In the genomic region with DNA sequence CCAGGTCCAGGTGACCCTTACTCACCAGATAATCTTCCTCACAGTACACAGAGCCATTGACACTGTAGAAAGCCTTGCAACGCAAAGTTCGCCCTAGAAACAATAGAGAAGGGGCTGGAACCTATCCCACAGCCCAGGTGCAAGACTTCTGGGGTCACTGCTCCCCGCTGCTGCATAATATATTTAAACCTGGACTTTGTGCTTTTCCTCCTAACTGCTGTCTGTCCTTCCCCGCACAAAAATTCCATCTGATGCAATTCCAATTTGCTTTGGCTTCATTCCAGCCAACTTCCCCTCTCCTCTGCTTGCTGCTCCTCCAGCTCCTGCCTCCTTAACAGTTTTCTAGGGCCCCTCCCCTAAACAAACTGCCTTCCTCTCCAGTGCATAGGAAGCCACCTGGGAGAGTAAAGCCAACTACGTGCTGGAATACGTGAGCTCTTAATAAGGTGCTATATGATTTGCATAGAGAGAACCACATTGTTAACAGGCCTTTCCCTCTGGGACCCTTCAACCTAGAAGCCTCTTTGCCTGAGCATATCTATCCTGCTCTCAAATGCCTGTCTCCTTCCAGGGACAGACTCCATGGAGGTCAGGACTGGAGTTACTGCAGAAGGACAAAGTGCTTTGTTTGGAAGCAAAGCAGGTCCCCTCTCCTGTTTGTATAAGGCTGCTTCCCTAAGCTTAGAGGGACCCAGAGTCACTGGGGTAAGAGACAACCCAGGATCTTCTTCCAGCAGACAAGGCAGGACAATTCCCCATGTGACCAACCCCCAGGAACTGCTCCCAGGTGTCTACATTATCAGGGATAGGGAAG, we compare ENCODE assay signal across 1 cellular context.
TF ChIP-seq lines count a peak whose summit lies in the region.

No MANE protein-coding gene starts in this region.

TF ChIP-seq in HepG2, 621 proteins besides CTCF, POLR2A, EP300 and RAD21 (continues in another document):
- TF ChIP-seq ZNF607 (CRISPR knock-in tag; IDR thresholded peaks at IDR 0.05; ENCODE audit: borderline replicate concordance): no peak
- TF ChIP-seq ZNF430 (CRISPR knock-in tag; IDR thresholded peaks at IDR 0.05): no peak
- no peak for TF ChIP-seq ZNF564 (CRISPR knock-in tag; IDR thresholded peaks at IDR 0.05)
- no peak for TF ChIP-seq ZNF20 (CRISPR knock-in tag; IDR thresholded peaks at IDR 0.05)
- no peak for TF ChIP-seq MATR3 (CRISPR knock-in tag; IDR thresholded peaks at IDR 0.05)
- TF ChIP-seq, protein P1, sequence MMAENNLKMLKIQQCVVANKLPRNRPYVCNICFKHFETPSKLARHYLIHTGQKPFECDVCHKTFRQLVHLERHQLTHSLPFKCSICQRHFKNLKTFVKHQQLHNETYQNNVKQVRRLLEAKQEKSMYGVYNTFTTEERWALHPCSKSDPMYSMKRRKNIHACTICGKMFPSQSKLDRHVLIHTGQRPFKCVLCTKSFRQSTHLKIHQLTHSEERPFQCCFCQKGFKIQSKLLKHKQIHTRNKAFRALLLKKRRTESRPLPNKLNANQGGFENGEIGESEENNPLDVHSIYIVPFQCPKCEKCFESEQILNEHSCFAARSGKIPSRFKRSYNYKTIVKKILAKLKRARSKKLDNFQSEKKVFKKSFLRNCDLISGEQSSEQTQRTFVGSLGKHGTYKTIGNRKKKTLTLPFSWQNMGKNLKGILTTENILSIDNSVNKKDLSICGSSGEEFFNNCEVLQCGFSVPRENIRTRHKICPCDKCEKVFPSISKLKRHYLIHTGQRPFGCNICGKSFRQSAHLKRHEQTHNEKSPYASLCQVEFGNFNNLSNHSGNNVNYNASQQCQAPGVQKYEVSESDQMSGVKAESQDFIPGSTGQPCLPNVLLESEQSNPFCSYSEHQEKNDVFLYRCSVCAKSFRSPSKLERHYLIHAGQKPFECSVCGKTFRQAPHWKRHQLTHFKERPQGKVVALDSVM (CRISPR knock-in tag; IDR thresholded peaks at IDR 0.05): no peak
- TF ChIP-seq JUND (CRISPR knock-in tag; IDR thresholded peaks at IDR 0.05): no peak
- peak; percentile 72; the same call in 1 of the 2 replicates for TF ChIP-seq ZBTB21 (CRISPR knock-in tag; IDR thresholded peaks at IDR 0.05)
- TF ChIP-seq MAZ (IDR thresholded peaks at IDR 0.05; ENCODE audit: borderline replicate concordance, low read depth, low read length): peak; percentile 94; the same call in 1 of the 2 replicates
- TF ChIP-seq MAZ (CRISPR knock-in tag; IDR thresholded peaks at IDR 0.05; ENCODE audit: low read depth): peak; percentile 98
- TF ChIP-seq, protein P2, sequence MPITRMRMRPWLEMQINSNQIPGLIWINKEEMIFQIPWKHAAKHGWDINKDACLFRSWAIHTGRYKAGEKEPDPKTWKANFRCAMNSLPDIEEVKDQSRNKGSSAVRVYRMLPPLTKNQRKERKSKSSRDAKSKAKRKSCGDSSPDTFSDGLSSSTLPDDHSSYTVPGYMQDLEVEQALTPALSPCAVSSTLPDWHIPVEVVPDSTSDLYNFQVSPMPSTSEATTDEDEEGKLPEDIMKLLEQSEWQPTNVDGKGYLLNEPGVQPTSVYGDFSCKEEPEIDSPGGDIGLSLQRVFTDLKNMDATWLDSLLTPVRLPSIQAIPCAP (CRISPR knock-in tag; IDR thresholded peaks at IDR 0.05; ENCODE audit: low read depth): peak; percentile 50; the same call in 1 of the 2 replicates
- TF ChIP-seq, protein P3, sequence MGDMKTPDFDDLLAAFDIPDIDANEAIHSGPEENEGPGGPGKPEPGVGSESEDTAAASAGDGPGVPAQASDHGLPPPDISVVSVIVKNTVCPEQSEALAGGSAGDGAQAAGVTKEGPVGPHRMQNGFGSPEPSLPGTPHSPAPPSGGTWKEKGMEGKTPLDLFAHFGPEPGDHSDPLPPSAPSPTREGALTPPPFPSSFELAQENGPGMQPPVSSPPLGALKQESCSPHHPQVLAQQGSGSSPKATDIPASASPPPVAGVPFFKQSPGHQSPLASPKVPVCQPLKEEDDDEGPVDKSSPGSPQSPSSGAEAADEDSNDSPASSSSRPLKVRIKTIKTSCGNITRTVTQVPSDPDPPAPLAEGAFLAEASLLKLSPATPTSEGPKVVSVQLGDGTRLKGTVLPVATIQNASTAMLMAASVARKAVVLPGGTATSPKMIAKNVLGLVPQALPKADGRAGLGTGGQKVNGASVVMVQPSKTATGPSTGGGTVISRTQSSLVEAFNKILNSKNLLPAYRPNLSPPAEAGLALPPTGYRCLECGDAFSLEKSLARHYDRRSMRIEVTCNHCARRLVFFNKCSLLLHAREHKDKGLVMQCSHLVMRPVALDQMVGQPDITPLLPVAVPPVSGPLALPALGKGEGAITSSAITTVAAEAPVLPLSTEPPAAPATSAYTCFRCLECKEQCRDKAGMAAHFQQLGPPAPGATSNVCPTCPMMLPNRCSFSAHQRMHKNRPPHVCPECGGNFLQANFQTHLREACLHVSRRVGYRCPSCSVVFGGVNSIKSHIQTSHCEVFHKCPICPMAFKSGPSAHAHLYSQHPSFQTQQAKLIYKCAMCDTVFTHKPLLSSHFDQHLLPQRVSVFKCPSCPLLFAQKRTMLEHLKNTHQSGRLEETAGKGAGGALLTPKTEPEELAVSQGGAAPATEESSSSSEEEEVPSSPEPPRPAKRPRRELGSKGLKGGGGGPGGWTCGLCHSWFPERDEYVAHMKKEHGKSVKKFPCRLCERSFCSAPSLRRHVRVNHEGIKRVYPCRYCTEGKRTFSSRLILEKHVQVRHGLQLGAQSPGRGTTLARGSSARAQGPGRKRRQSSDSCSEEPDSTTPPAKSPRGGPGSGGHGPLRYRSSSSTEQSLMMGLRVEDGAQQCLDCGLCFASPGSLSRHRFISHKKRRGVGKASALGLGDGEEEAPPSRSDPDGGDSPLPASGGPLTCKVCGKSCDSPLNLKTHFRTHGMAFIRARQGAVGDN (CRISPR knock-in tag; IDR thresholded peaks at IDR 0.05): no peak
- peak; percentile 96 for TF ChIP-seq MIXL1 (CRISPR knock-in tag; IDR thresholded peaks at IDR 0.05)
- TF ChIP-seq EEA1 (CRISPR knock-in tag; IDR thresholded peaks at IDR 0.05; ENCODE audit: borderline replicate concordance): no peak; the same call in none of the 2 replicates
- no peak for TF ChIP-seq HNRNPUL1 (IDR thresholded peaks at IDR 0.05; ENCODE audit: low read depth, low read length)
- TF ChIP-seq, protein P4, sequence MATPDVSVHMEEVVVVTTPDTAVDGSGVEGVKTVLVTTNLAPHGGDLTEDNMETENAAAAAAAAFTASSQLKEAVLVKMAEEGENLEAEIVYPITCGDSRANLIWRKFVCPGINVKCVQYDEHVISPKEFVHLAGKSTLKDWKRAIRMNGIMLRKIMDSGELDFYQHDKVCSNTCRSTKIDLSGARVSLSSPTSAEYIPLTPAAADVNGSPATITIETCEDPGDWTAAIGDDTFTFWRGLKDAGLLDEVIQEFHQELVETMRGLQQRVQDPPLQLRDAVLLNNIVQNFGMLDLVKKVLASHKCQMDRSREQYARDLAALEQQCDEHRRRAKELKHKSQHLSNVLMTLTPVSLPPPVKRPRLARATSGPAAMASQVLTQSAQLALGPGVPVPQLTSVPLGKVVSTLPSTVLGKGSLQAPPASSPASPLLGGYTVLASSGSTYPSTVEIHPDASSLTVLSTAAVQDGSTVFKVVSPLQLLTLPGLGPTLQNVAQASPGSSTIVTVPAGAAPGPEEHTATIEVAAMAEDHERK (CRISPR knock-in tag; IDR thresholded peaks at IDR 0.05; ENCODE audit: low read depth): peak; percentile 7; the same call in 1 of the 2 replicates
- TF ChIP-seq, protein P5, sequence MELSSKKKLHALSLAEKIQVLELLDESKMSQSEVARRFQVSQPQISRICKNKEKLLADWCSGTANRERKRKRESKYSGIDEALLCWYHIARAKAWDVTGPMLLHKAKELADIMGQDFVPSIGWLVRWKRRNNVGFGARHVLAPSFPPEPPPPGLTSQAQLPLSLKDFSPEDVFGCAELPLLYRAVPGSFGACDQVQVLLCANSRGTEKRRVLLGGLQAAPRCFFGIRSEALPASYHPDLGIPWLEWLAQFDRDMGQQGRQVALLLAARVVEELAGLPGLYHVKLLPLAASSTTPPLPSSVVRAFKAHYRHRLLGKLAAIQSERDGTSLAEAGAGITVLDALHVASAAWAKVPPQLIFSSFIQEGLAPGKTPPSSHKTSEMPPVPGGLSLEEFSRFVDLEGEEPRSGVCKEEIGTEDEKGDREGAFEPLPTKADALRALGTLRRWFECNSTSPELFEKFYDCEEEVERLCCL (CRISPR knock-in tag; IDR thresholded peaks at IDR 0.05; ENCODE audit: borderline replicate concordance): peak; percentile 22; the same call in 1 of the 2 replicates
- TF ChIP-seq SP5 (CRISPR knock-in tag; IDR thresholded peaks at IDR 0.05; ENCODE audit: borderline replicate concordance, low read depth): peak; percentile 97
- no peak; the same call in 1 of the 2 replicates for TF ChIP-seq MEIS1 (CRISPR knock-in tag; IDR thresholded peaks at IDR 0.05; ENCODE audit: borderline replicate concordance)
- no peak; the same call in none of the 2 replicates for TF ChIP-seq U2AF2 (IDR thresholded peaks at IDR 0.05; ENCODE audit: low read depth, low read length)
- TF ChIP-seq POGZ (CRISPR knock-in tag; IDR thresholded peaks at IDR 0.05): no peak
- TF ChIP-seq, protein P6, sequence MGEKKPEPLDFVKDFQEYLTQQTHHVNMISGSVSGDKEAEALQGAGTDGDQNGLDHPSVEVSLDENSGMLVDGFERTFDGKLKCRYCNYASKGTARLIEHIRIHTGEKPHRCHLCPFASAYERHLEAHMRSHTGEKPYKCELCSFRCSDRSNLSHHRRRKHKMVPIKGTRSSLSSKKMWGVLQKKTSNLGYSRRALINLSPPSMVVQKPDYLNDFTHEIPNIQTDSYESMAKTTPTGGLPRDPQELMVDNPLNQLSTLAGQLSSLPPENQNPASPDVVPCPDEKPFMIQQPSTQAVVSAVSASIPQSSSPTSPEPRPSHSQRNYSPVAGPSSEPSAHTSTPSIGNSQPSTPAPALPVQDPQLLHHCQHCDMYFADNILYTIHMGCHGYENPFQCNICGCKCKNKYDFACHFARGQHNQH (CRISPR knock-in tag; IDR thresholded peaks at IDR 0.05): peak; percentile 90
- TF ChIP-seq TCF7L2 (IDR thresholded peaks at IDR 0.05; ENCODE audit: low read depth, low read length): no peak
- peak; percentile 99 for TF ChIP-seq FOXA3 (CRISPR knock-in tag; IDR thresholded peaks at IDR 0.05)
- peak in 1 of 2 experiments; percentile 45; a peak in 2 of 4 replicates for TF ChIP-seq MAFK (conservative IDR thresholded peaks at IDR 0.05 in 1 of 2, IDR thresholded peaks at IDR 0.05 in 1 of 2; ENCODE audit: low read length in 2 of 2)
- no peak for TF ChIP-seq FOXP1 (IDR thresholded peaks at IDR 0.05)
- peak; percentile 83 for TF ChIP-seq FOXP1 (CRISPR knock-in tag; IDR thresholded peaks at IDR 0.05)
- TF ChIP-seq, protein P7, sequence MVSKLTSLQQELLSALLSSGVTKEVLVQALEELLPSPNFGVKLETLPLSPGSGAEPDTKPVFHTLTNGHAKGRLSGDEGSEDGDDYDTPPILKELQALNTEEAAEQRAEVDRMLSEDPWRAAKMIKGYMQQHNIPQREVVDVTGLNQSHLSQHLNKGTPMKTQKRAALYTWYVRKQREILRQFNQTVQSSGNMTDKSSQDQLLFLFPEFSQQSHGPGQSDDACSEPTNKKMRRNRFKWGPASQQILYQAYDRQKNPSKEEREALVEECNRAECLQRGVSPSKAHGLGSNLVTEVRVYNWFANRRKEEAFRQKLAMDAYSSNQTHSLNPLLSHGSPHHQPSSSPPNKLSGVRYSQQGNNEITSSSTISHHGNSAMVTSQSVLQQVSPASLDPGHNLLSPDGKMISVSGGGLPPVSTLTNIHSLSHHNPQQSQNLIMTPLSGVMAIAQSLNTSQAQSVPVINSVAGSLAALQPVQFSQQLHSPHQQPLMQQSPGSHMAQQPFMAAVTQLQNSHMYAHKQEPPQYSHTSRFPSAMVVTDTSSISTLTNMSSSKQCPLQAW (CRISPR knock-in tag; IDR thresholded peaks at IDR 0.05): no peak
- no peak for TF ChIP-seq ZNF549 (CRISPR knock-in tag; IDR thresholded peaks at IDR 0.05)
- TF ChIP-seq ZNF605 (CRISPR knock-in tag; IDR thresholded peaks at IDR 0.05): no peak
- TF ChIP-seq, protein P8, sequence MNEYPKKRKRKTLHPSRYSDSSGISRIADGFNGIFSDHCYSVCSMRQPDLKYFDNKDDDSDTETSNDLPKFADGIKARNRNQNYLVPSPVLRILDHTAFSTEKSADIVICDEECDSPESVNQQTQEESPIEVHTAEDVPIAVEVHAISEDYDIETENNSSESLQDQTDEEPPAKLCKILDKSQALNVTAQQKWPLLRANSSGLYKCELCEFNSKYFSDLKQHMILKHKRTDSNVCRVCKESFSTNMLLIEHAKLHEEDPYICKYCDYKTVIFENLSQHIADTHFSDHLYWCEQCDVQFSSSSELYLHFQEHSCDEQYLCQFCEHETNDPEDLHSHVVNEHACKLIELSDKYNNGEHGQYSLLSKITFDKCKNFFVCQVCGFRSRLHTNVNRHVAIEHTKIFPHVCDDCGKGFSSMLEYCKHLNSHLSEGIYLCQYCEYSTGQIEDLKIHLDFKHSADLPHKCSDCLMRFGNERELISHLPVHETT (CRISPR knock-in tag; conservative IDR thresholded peaks at IDR 0.05): 0 out of 2 replicates have a peak, but pooled peaks have one; percentile 23
- TF ChIP-seq CHCHD3 (CRISPR knock-in tag; IDR thresholded peaks at IDR 0.05): no peak
- TF ChIP-seq, protein P9, sequence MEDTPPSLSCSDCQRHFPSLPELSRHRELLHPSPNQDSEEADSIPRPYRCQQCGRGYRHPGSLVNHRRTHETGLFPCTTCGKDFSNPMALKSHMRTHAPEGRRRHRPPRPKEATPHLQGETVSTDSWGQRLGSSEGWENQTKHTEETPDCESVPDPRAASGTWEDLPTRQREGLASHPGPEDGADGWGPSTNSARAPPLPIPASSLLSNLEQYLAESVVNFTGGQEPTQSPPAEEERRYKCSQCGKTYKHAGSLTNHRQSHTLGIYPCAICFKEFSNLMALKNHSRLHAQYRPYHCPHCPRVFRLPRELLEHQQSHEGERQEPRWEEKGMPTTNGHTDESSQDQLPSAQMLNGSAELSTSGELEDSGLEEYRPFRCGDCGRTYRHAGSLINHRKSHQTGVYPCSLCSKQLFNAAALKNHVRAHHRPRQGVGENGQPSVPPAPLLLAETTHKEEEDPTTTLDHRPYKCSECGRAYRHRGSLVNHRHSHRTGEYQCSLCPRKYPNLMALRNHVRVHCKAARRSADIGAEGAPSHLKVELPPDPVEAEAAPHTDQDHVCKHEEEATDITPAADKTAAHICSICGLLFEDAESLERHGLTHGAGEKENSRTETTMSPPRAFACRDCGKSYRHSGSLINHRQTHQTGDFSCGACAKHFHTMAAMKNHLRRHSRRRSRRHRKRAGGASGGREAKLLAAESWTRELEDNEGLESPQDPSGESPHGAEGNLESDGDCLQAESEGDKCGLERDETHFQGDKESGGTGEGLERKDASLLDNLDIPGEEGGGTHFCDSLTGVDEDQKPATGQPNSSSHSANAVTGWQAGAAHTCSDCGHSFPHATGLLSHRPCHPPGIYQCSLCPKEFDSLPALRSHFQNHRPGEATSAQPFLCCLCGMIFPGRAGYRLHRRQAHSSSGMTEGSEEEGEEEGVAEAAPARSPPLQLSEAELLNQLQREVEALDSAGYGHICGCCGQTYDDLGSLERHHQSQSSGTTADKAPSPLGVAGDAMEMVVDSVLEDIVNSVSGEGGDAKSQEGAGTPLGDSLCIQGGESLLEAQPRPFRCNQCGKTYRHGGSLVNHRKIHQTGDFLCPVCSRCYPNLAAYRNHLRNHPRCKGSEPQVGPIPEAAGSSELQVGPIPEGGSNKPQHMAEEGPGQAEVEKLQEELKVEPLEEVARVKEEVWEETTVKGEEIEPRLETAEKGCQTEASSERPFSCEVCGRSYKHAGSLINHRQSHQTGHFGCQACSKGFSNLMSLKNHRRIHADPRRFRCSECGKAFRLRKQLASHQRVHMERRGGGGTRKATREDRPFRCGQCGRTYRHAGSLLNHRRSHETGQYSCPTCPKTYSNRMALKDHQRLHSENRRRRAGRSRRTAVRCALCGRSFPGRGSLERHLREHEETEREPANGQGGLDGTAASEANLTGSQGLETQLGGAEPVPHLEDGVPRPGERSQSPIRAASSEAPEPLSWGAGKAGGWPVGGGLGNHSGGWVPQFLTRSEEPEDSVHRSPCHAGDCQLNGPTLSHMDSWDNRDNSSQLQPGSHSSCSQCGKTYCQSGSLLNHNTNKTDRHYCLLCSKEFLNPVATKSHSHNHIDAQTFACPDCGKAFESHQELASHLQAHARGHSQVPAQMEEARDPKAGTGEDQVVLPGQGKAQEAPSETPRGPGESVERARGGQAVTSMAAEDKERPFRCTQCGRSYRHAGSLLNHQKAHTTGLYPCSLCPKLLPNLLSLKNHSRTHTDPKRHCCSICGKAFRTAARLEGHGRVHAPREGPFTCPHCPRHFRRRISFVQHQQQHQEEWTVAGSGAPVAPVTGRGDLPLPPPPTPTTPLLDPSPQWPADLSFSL (CRISPR knock-in tag; IDR thresholded peaks at IDR 0.05): no peak
